Comparison of ENCODE assay signal across 15 cellular contexts in genomic region chr15:32682569-32682968, GRCh38. TPM values are rescaled to one million over a fixed set of nuclear protein-coding genes. Genes with fewer than 3 reads are reported as not detected.
DNase-seq lines count a peak whose midpoint lies in the region; ATAC-seq and TF ChIP-seq lines count a peak whose summit lies in the region.
"Had no signal": no experiment of that assay in that cellular context is flagged by ENCODE, and none has a peak within 500 bp of the region (broad histone marks: within the 10 kb centered on the region; RNA-seq: fewer than 3 reads in every experiment).

No MANE protein-coding gene starts in this region.

- no peak overlapping the region for H4K91ac ChIP-seq in neuronal stem cell (ENCODE audit: low read depth, low read length, poor library complexity)

- in situ Hi-C loops in astrocyte of the cerebellum (cut with HindIII; ENCODE audit: low sequenced_read_pairs): no loop called here

- no peak overlapping the region for H2AFZ ChIP-seq in neuronal stem cell (ENCODE audit: low read length)

- no peak overlapping the region for H3K14ac ChIP-seq in neuronal stem cell (ENCODE audit: low read length)

- no peak overlapping the region for H2AK5ac ChIP-seq in neuronal stem cell (ENCODE audit: low read depth, low read length)

- H3K27ac Mint-ChIP-seq in CD4-positive, alpha-beta T cell: no peak overlapping the region
- H3K27ac Mint-ChIP-seq: activated B cell treated with CpG ODN at 0.5 μM for 24 hours had no signal

- no peak overlapping the region for H3K4me2 ChIP-seq in neuronal stem cell (ENCODE audit: insufficient read depth, low read length, poor library complexity, severe bottlenecking)

- H3K27me3 Mint-ChIP-seq in CD4-positive, alpha-beta T cell: no peaks in the 10 kb centered on the region
- H3K27me3 Mint-ChIP-seq: activated B cell treated with CpG ODN at 0.5 μM for 24 hours had no signal

- POLR2A ChIA-PET in CD4-positive, alpha-beta T cell (lab: Charles Lee): no interaction called here

- H3K9me3 ChIP-seq in upper lobe of right lung (no peaks in the 10 kb centered on the region), neuronal stem cell (replicated peaks in 1 of 2; ENCODE audit: control insufficient read depth in 2 of 2, insufficient read depth in 1 of 2, low read depth in 1 of 2, low read length in 2 of 2) (no peaks in the 10 kb centered on the region)
- no peaks in the 10 kb centered on the region for H3K9me3 ChIP-seq in CD4-positive, alpha-beta T cell (ENCODE audit: control insufficient read depth, low read length)

- no peak overlapping the region for H4K8ac ChIP-seq in neuronal stem cell (ENCODE audit: low read depth, low read length)

- no peak overlapping the region for H2BK5ac ChIP-seq in neuronal stem cell (ENCODE audit: low read length)

- H3K27ac ChIP-seq in upper lobe of right lung (no peak overlapping the region), neuronal stem cell (replicated peaks; ENCODE audit: low read length) (no peak overlapping the region)
- no peak overlapping the region for H3K27ac ChIP-seq in CD4-positive, alpha-beta T cell (ENCODE audit: low read depth, low read length)

- no peak overlapping the region for H3K4me3 Mint-ChIP-seq in CD4-positive, alpha-beta T cell
- H3K4me3 Mint-ChIP-seq: activated B cell treated with CpG ODN at 0.5 μM for 24 hours had no signal

- no peak overlapping the region for H3K18ac ChIP-seq in neuronal stem cell (ENCODE audit: low read length)

- H3K4me1 ChIP-seq in upper lobe of right lung (peaks cover 13% of the 10 kb centered on the region), neuronal stem cell (ENCODE audit: control insufficient read depth in 2 of 2, insufficient read depth in 1 of 2, low read depth in 1 of 2, low read length in 2 of 2) (peaks cover under 1 to 5% of the 10 kb centered on the region in 2 donors)

- H3K79me1 ChIP-seq in neuronal stem cell (ENCODE audit: low read depth, low read length): no peaks in the 10 kb centered on the region

- H2BK12ac ChIP-seq in neuronal stem cell (ENCODE audit: low read length): no peak overlapping the region

- no peaks in the 10 kb centered on the region for H3K4me1 Mint-ChIP-seq in CD4-positive, alpha-beta T cell (ENCODE audit: low read depth)
- H3K4me1 Mint-ChIP-seq: activated B cell treated with CpG ODN at 0.5 μM for 24 hours had no signal

- no peaks in the 10 kb centered on the region for H3K36me3 Mint-ChIP-seq in CD4-positive, alpha-beta T cell (ENCODE audit: low read depth)

- no peaks in the 10 kb centered on the region for H3K36me3 ChIP-seq in upper lobe of right lung
- peaks cover 0 to 6% of the 10 kb centered on the region in 2 donors for H3K36me3 ChIP-seq in neuronal stem cell (replicated peaks in 1 of 2; ENCODE audit: control insufficient read depth in 2 of 2, insufficient read depth in 2 of 2, low read length in 2 of 2)

- H2BK15ac ChIP-seq in neuronal stem cell (ENCODE audit: low read length): no peak overlapping the region

- CTCF ChIA-PET in CD4-positive, alpha-beta T cell (lab: Charles Lee): no interaction called here

- H3K27me3 ChIP-seq in upper lobe of right lung (no peaks in the 10 kb centered on the region), neuronal stem cell (ENCODE audit: control insufficient read depth in 3 of 3, insufficient read depth in 3 of 3, low read depth in 1 of 3, low read length in 3 of 3) (no peaks in the 10 kb centered on the region)
- H3K27me3 ChIP-seq in CD4-positive, alpha-beta T cell (ENCODE audit: control insufficient read depth, insufficient read depth, low read length): no peaks in the 10 kb centered on the region

- no peaks in the 10 kb centered on the region for H3K9me3 Mint-ChIP-seq in CD4-positive, alpha-beta T cell
- H3K9me3 Mint-ChIP-seq: activated B cell treated with CpG ODN at 0.5 μM for 24 hours had no signal

- peak; percentile 35 for ATAC-seq in upper lobe of right lung
- ATAC-seq in GM21576 (IDR thresholded peaks at IDR 0.05; ENCODE audit: unreplicated experiment): no peak
- ATAC-seq in CD4-positive, alpha-beta T cell (ENCODE audit: poor library complexity): no peak
- ATAC-seq: K562 had no signal

- no peak overlapping the region for H3K9ac ChIP-seq in neuronal stem cell (ENCODE audit: low read depth, low read length, poor library complexity)

- peak; percentile 94 for DNase-seq in HS-5 (ENCODE audit: low read depth)
- DNase-seq in astrocyte of the cerebellum (ENCODE audit: low read depth): peak; percentile 79
- peak; percentile 81 for DNase-seq in glomerular visceral epithelial cell (ENCODE audit: extremely low spot score)
- DNase-seq in upper lobe of right lung: no peak
- no peak for DNase-seq in NCI-H526 (lab: John Stamatoyannopoulos, UW)
- no peak for DNase-seq in neuronal stem cell (ENCODE audit: low spot score)
- no peak for DNase-seq in CD4-positive, alpha-beta T cell
- DNase-seq: activated B cell treated with CpG ODN at 0.5 μM for 24 hours; activated T-cell treated with anti-CD3 and anti-CD28 coated beads, Interleukin-2, amount 50 U/mL, for 48 hours; central memory CD4-positive, alpha-beta T cell; DMS53; NCI-H345; Right ventricle myocardium superior had no signal

- no peak overlapping the region for H3K4ac ChIP-seq in neuronal stem cell (ENCODE audit: low read length)

- no peak overlapping the region for H3K23ac ChIP-seq in neuronal stem cell (ENCODE audit: low read depth, low read length, poor library complexity)

- H3K4me3 ChIP-seq in astrocyte of the cerebellum (ENCODE audit: low read depth, low read length): no peak overlapping the region
- no peak overlapping the region for H3K4me3 ChIP-seq in upper lobe of right lung
- no peak overlapping the region for H3K4me3 ChIP-seq in neuronal stem cell (ENCODE audit: low read length in 2 of 2)
- H3K4me3 ChIP-seq: K562 had no signal

- WGBS in neuronal stem cell (ENCODE audit: extremely low coverage in 2 of 2, insufficient read length in 2 of 2, insufficient replicate concordance in 1 of 2), 2 donors: no CpG with 5 or more reads among the region's 3 CpGs

- TF ChIP-seq CTCF in astrocyte of the cerebellum (IDR thresholded peaks at IDR 0.05; ENCODE audit: low read depth, low read length, missing control alignments): no peak
- no peak for TF ChIP-seq CTCF in upper lobe of right lung (IDR thresholded peaks at IDR 0.05)
- TF ChIP-seq CTCF in CD4-positive, alpha-beta T cell (IDR thresholded peaks at IDR 0.05): no peak

- intact Hi-C loops in upper lobe of right lung (cut with DNase I): no loop called here
- intact Hi-C loops in CD4-positive, alpha-beta T cell (cut with DNase I, micrococcal nuclease): no loop called here

- H2BK120ac ChIP-seq in neuronal stem cell (ENCODE audit: low read depth, low read length): no peak overlapping the region

RNA-seq across cellular contexts. Expression of gene GREM1, which starts 35.2 kb away (rescaled TPM):
- total RNA-seq in upper lobe of right lung: 2.8 TPM
- 1.8 TPM for polyA plus RNA-seq in neuronal stem cell (2013, experiment 1 of 2)
- polyA plus RNA-seq in neuronal stem cell (2013, experiment 2 of 2): 1.6 TPM
- not detected for total RNA-seq in CD4-positive, alpha-beta T cell
- total RNA-seq: activated B cell treated with CpG ODN at 0.5 μM for 24 hours, Right ventricle myocardium superior had no signal

RNA-seq across cellular contexts. Expression of gene SCG5, which starts 41.1 kb away (rescaled TPM):
- total RNA-seq in upper lobe of right lung: 0.96 TPM
- polyA plus RNA-seq in neuronal stem cell (2013, experiment 1 of 2): 53.1 TPM
- 57.7 TPM for polyA plus RNA-seq in neuronal stem cell (2013, experiment 2 of 2)
- total RNA-seq in CD4-positive, alpha-beta T cell: not detected
- total RNA-seq: Right ventricle myocardium superior had no signal

Comparison
In these comparisons a context has a peak if more than half of its experiments do, and no peak if none do; other contexts are left out.
1. DNase-seq: peak in HS-5 (single experiment), astrocyte of the cerebellum (single experiment) and glomerular visceral epithelial cell (single experiment); none in upper lobe of right lung (single experiment), NCI-H526 (0 of 2), neuronal stem cell (single experiment) and CD4-positive, alpha-beta T cell (0 of 10).